In the genomic region with DNA sequence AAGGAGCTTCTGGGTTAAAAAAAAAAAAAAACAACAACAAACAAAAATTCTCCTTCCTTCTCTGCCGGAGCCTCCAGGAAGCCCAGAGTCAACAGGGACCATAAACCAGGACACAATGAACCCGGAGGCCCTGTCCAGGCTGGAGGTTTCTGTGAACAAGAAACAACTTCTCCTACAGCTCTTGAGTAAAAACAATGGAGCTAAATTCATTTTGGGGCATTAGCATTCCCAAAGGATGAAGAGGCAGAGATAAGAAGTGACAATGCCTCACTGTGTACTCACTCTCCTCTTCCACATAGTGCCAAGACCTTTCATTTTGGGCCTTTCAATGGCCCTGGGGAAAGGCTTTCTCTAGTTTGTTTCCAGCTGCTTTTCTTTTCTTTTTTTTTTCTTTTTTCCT, we compare ENCODE assay signal across 21 cellular contexts. TPM values are rescaled to one million over a fixed set of nuclear protein-coding genes. Genes with fewer than 3 reads are reported as not detected.
DNase-seq lines count a peak whose midpoint lies in the region; ATAC-seq and TF ChIP-seq lines count a peak whose summit lies in the region.
"Had no signal": no experiment of that assay in that cellular context is flagged by ENCODE, and none has a peak within 500 bp of the region (broad histone marks: within the 10 kb centered on the region; RNA-seq: fewer than 3 reads in every experiment).

No MANE protein-coding gene starts in this region.

- WGBS in IMR-90 (ENCODE audit: extremely low coverage in 2 of 2, insufficient read length in 1 of 2), 2 experiments = no CpG with 5 or more reads among the region's 2 CpGs
- WGBS in endodermal cell (ENCODE audit: insufficient coverage in 1 of 2, insufficient read length in 1 of 2), 2 experiments = 49% methylated on average over 2 of the region's 2 CpGs; no CpG with 5 or more reads in 1 of the 2 experiments

- H3K27me3 ChIP-seq in IMR-90 (ENCODE audit: control insufficient read depth, insufficient read depth, low read length) = no peaks in the 10 kb centered on the region
- H3K27me3 ChIP-seq in endodermal cell (ENCODE audit: control insufficient read depth, insufficient read depth, low read length, poor library complexity, severe bottlenecking) = no peaks in the 10 kb centered on the region
- H3K27me3 ChIP-seq: adrenal gland had no signal

- no peak overlapping the region for H2BK5ac ChIP-seq in IMR-90 (ENCODE audit: low read depth, low read length, poor library complexity, severe bottlenecking)

- H3K4me2 ChIP-seq in IMR-90 (ENCODE audit: low read depth, low read length) = no peak overlapping the region

- H3K14ac ChIP-seq in IMR-90 (replicated peaks; ENCODE audit: low read depth, low read length) = no peak overlapping the region

- TF ChIP-seq RAD21 in IMR-90 (IDR thresholded peaks at IDR 0.05; ENCODE audit: low read length) = no peak

- H2AFZ ChIP-seq in IMR-90 (replicated peaks; ENCODE audit: low read length, poor library complexity) = no peak overlapping the region

- in situ Hi-C loops in IMR-90 (cut with MboI; ENCODE audit: low sequenced_read_pairs) = no loop called here

- DNase-seq in IMR-90 = peak; percentile 49
- DNase-seq in endodermal cell = peak; percentile 47
- no peak for DNase-seq in neural crest cell (ENCODE audit: low read depth, low spot score)
- no peak for DNase-seq in OCI-M2 (lab: John Stamatoyannopoulos, UW; ENCODE audit: unreplicated experiment)
- DNase-seq in activated naive CD4-positive, alpha-beta T cell treated with anti-CD3 and anti-CD28 coated beads, Interleukin-2, amount 50 U/mL, for 72 hours (ENCODE audit: low spot score in 2 of 2) = no peak
- DNase-seq in chondrocyte (ENCODE audit: low spot score) = no peak
- DNase-seq: activated CD4-positive, alpha-beta T cell treated with anti-CD3 and anti-CD28 coated beads, Interleukin-2, amount 50 U/mL, for 1 hour; activated T-cell treated with anti-CD3 and anti-CD28 coated beads, Interleukin-2, amount 50 U/mL, for 72 hours; adrenal gland; dermis blood vessel endothelial cell; hypothalamus; Kasumi-1; lower lobe of right lung; NCI-H146; stimulated activated naive CD4-positive, alpha-beta T cell; T-helper 9 cell had no signal

- no TSS peak for BruUV-seq in IMR-90 (replicated peaks; lab: Mats Ljungman, UMichigan)

- H4K91ac ChIP-seq in IMR-90 (ENCODE audit: insufficient read depth, low read depth, low read length) = no peak overlapping the region

- no peak for TF ChIP-seq POLR2A in IMR-90 (IDR thresholded peaks at IDR 0.05; ENCODE audit: low read depth, low read length)

- no peak overlapping the region for H3K4ac ChIP-seq in IMR-90 (ENCODE audit: low read depth, low read length)

- H2AK9ac ChIP-seq in IMR-90 (replicated peaks; ENCODE audit: low read depth, low read length, poor library complexity) = no peak overlapping the region

- no peaks in the 10 kb centered on the region for H4K20me1 ChIP-seq in IMR-90 (ENCODE audit: insufficient read depth, low read length)

- dilution Hi-C loops in IMR-90 (cut with HindIII; ENCODE audit: low sequenced_read_pairs, unreplicated experiment) = no loop called here

- no peaks in the 10 kb centered on the region; the same call in 1 of the 2 replicates for H3K9me1 ChIP-seq in IMR-90 (ENCODE audit: insufficient read depth, low read length)

- H3K9me3 ChIP-seq in IMR-90 (ENCODE audit: control insufficient read depth, insufficient read depth, low read length) (no peaks in the 10 kb centered on the region), endodermal cell (ENCODE audit: control insufficient read depth, low read length) (no peaks in the 10 kb centered on the region)
- H3K9me3 ChIP-seq: adrenal gland, lower lobe of right lung had no signal

- H3K27ac Mint-ChIP-seq in endodermal cell (peak overlapping the region; percentile 69), neural crest cell (ENCODE audit: unreplicated experiment) (no peak overlapping the region), chondrocyte (ENCODE audit: unreplicated experiment) (no peak overlapping the region)
- no peak overlapping the region for H3K27ac Mint-ChIP-seq in activated naive CD4-positive, alpha-beta T cell treated with anti-CD3 and anti-CD28 coated beads, Interleukin-2, amount 50 U/mL, for 72 hours
- H3K27ac Mint-ChIP-seq: activated T-cell treated with anti-CD3 and anti-CD28 coated beads, Interleukin-2, amount 50 U/mL, for 72 hours had no signal

- intact Hi-C loops in IMR-90 (cut with micrococcal nuclease) = no loop called here

- H3K4me1 ChIP-seq in IMR-90 (ENCODE audit: control insufficient read depth, insufficient read depth, low read length) = peaks cover 5% of the 10 kb centered on the region
- H3K4me1 ChIP-seq in endodermal cell (ENCODE audit: control insufficient read depth, insufficient read depth, low read length) = peaks cover 9% of the 10 kb centered on the region
- H3K4me1 ChIP-seq: adrenal gland had no signal

- peaks cover 29% of the 10 kb centered on the region for H3K4me1 Mint-ChIP-seq in endodermal cell
- peaks cover 22% of the 10 kb centered on the region for H3K4me1 Mint-ChIP-seq in neural crest cell
- no peaks in the 10 kb centered on the region for H3K4me1 Mint-ChIP-seq in chondrocyte (ENCODE audit: low read depth)

- H3K27ac ChIP-seq in C4-2B (peak overlapping the region; percentile 59), IMR-90 (ENCODE audit: insufficient read depth, low read length) (no peak overlapping the region), endodermal cell (ENCODE audit: low read depth, low read length) (peak overlapping the region; percentile 67)
- H3K27ac ChIP-seq: adrenal gland, HL-60, lower lobe of right lung, RWPE1, skin epidermis had no signal

- no peak overlapping the region for H3K9ac ChIP-seq in IMR-90 (ENCODE audit: low read depth, low read length)
- peak overlapping the region; percentile 17 for H3K9ac ChIP-seq in endodermal cell (ENCODE audit: extremely low read depth, low read length, poor library complexity, severe bottlenecking)

- CTCF ChIA-PET in IMR-90 (lab: Yijun Ruan, JAX) = interaction anchor here (0.6 kb wide), 1 partner anchor 33 kb away, joined by 8 read pairs; no protein-coding TSS in a partner anchor

- H2BK120ac ChIP-seq in IMR-90 (ENCODE audit: low read depth, low read length) = no peak overlapping the region

- no peak overlapping the region for H2AK5ac ChIP-seq in IMR-90 (ENCODE audit: low read depth, low read length)

- ATAC-seq in IMR-90 (ENCODE audit: low read depth) = no peak; the same call in 1 of the 2 replicates
- ATAC-seq in GM21717 (IDR thresholded peaks at IDR 0.05; ENCODE audit: unreplicated experiment) = no peak
- ATAC-seq in activated naive CD4-positive, alpha-beta T cell treated with anti-CD3 and anti-CD28 coated beads, Interleukin-2, amount 50 U/mL, for 72 hours = no peak
- ATAC-seq: activated T-cell treated with anti-CD3 and anti-CD28 coated beads, Interleukin-2, amount 50 U/mL, for 72 hours; lower lobe of right lung had no signal

- H4K5ac ChIP-seq in IMR-90 (ENCODE audit: low read depth, low read length) = no peak overlapping the region

- H3K18ac ChIP-seq in IMR-90 (ENCODE audit: low read depth, low read length) = no peak overlapping the region

- POLR2A ChIA-PET in IMR-90 (lab: Charles Lee; ENCODE audit: unreplicated experiment) = interaction anchor here (0.6 kb wide), 1 partner anchor 101 kb away, joined by 3 read pairs; no protein-coding TSS in a partner anchor

- 0 out of 4 replicates have a peak, but pooled peaks cover 0 to 4% of the 10 kb centered on the region in 2 experiments for H3K79me1 ChIP-seq in IMR-90 (ENCODE audit: low read depth in 1 of 2, low read length in 2 of 2)

- no peak overlapping the region for H2BK15ac ChIP-seq in IMR-90 (ENCODE audit: low read depth, low read length)

- H4K8ac ChIP-seq in IMR-90 (ENCODE audit: low read depth in 2 of 2, low read length in 2 of 2) = no peak overlapping the region

- peaks cover 2% of the 10 kb centered on the region; the same call in 1 of the 2 replicates for H3K36me3 ChIP-seq in IMR-90 (ENCODE audit: control insufficient read depth, insufficient read depth, low read length)
- H3K36me3 ChIP-seq in endodermal cell (ENCODE audit: control insufficient read depth, insufficient read depth, low read length) = peaks cover 40% of the 10 kb centered on the region
- H3K36me3 ChIP-seq: adrenal gland, lower lobe of right lung had no signal

- TF ChIP-seq CTCF in C4-2B (conservative IDR thresholded peaks at IDR 0.05) = no peak
- no peak for TF ChIP-seq CTCF in IMR-90 (conservative IDR thresholded peaks at IDR 0.05; ENCODE audit: low read depth, low read length)
- no peak for TF ChIP-seq CTCF in endodermal cell (conservative IDR thresholded peaks at IDR 0.05)
- TF ChIP-seq CTCF in neural crest cell (conservative IDR thresholded peaks at IDR 0.05) = no peak
- TF ChIP-seq CTCF in chondrocyte (IDR thresholded peaks at IDR 0.05) = no peak

- H3K27me3 Mint-ChIP-seq in endodermal cell (ENCODE audit: insufficient read depth) = no peaks in the 10 kb centered on the region
- peaks cover 2% of the 10 kb centered on the region for H3K27me3 Mint-ChIP-seq in neural crest cell (ENCODE audit: low read depth)
- no peaks in the 10 kb centered on the region for H3K27me3 Mint-ChIP-seq in chondrocyte (ENCODE audit: low read depth)

- H3K36me3 Mint-ChIP-seq in endodermal cell (ENCODE audit: low read depth) (peaks cover 38% of the 10 kb centered on the region), neural crest cell (ENCODE audit: low read depth) (no peaks in the 10 kb centered on the region), chondrocyte (ENCODE audit: low read depth) (no peaks in the 10 kb centered on the region)
- H3K36me3 Mint-ChIP-seq in activated naive CD4-positive, alpha-beta T cell treated with anti-CD3 and anti-CD28 coated beads, Interleukin-2, amount 50 U/mL, for 72 hours = no peaks in the 10 kb centered on the region

- H3K4me3 ChIP-seq in IMR-90 (ENCODE audit: insufficient read depth, low read depth, low read length) (no peak overlapping the region), endodermal cell (ENCODE audit: low read length) (peak overlapping the region; percentile 69)
- H3K4me3 ChIP-seq: adrenal gland, lower lobe of right lung, skin epidermis had no signal

- no peak overlapping the region for H3K56ac ChIP-seq in IMR-90 (ENCODE audit: extremely low read depth, insufficient read depth, low read length)

- no peak overlapping the region for H3K23ac ChIP-seq in IMR-90 (ENCODE audit: low read depth, low read length)

- H3K9me3 Mint-ChIP-seq in endodermal cell (no peaks in the 10 kb centered on the region), neural crest cell (no peaks in the 10 kb centered on the region), chondrocyte (ENCODE audit: low read depth) (no peaks in the 10 kb centered on the region)
- H3K9me3 Mint-ChIP-seq in activated naive CD4-positive, alpha-beta T cell treated with anti-CD3 and anti-CD28 coated beads, Interleukin-2, amount 50 U/mL, for 72 hours = no peaks in the 10 kb centered on the region
- H3K9me3 Mint-ChIP-seq: activated T-cell treated with anti-CD3 and anti-CD28 coated beads, Interleukin-2, amount 50 U/mL, for 72 hours had no signal

- no peak overlapping the region for H2BK20ac ChIP-seq in IMR-90 (ENCODE audit: low read depth, low read length)

- H3K4me3 Mint-ChIP-seq in endodermal cell = no peak overlapping the region
- H3K4me3 Mint-ChIP-seq in neural crest cell = peak overlapping the region; percentile 3
- H3K4me3 Mint-ChIP-seq in chondrocyte (ENCODE audit: unreplicated experiment) = no peak overlapping the region
- H3K4me3 Mint-ChIP-seq: activated T-cell treated with anti-CD3 and anti-CD28 coated beads, Interleukin-2, amount 50 U/mL, for 72 hours had no signal

RNA-seq across cellular contexts. Expression of a gene that starts 9.0 kb away (rescaled TPM):
- total RNA-seq in IMR-90 (2012; rRNA removed) = 2.2 and 2.3 TPM in 2 replicates
- polyA plus RNA-seq in IMR-90 (2012; rRNA removed) = 3.1 and 4.0 TPM in 2 replicates
- polyA plus RNA-seq in IMR-90 (2012; cell fraction: cytosol; rRNA removed) = 2.3 and 2.6 TPM in 2 replicates
- 2.0 and 5.9 TPM in 2 replicates for polyA plus RNA-seq in IMR-90 (2012; cell fraction: nucleus; rRNA removed; ENCODE audit: low replicate concordance)
- total RNA-seq in endodermal cell = 10 to 100 TPM; 52.0 to 53.2 TPM
- 23.2 TPM for polyA plus RNA-seq in endodermal cell (2013, experiment 1 of 2)
- polyA plus RNA-seq in endodermal cell (2013, experiment 2 of 2) = 23.2 TPM
- total RNA-seq in neural crest cell = 10.2 and 11.3 TPM in 2 replicates
- total RNA-seq in activated naive CD4-positive, alpha-beta T cell treated with anti-CD3 and anti-CD28 coated beads, Interleukin-2, amount 50 U/mL, for 72 hours = 1 to 10 TPM; 2.0 to 4.7 TPM
- total RNA-seq in chondrocyte = 5.4 to 8.5 TPM (median 6.5 TPM) in 3 replicates

RNA-seq across cellular contexts. Expression of a gene that starts 25.3 kb away (rescaled TPM):
- total RNA-seq in IMR-90 (2012; rRNA removed) (7.5 and 8.3 TPM in 2 replicates), endodermal cell (10 to 100 TPM; 10.1 to 11.2 TPM), neural crest cell (12.9 TPM in 2 replicates), chondrocyte (6.3 to 8.7 TPM (median 7.1 TPM) in 3 replicates)
- polyA plus RNA-seq in IMR-90 (2012; rRNA removed) = 5.1 and 6.6 TPM in 2 replicates
- polyA plus RNA-seq in IMR-90 (2012; cell fraction: cytosol; rRNA removed) = 1.8 and 2.0 TPM in 2 replicates
- 5.0 and 12.0 TPM in 2 replicates for polyA plus RNA-seq in IMR-90 (2012; cell fraction: nucleus; rRNA removed; ENCODE audit: low replicate concordance)
- 10.5 TPM for polyA plus RNA-seq in endodermal cell (2013, experiment 1 of 2)
- 8.8 TPM for polyA plus RNA-seq in endodermal cell (2013, experiment 2 of 2)
- 10 to 100 TPM; 12.9 to 15.6 TPM for total RNA-seq in activated naive CD4-positive, alpha-beta T cell treated with anti-CD3 and anti-CD28 coated beads, Interleukin-2, amount 50 U/mL, for 72 hours

Comparison
In these comparisons a context has a peak if more than half of its experiments do, and no peak if none do; other contexts are left out.
1. DNase-seq: peak in IMR-90 (single experiment) and endodermal cell (single experiment); none in neural crest cell (single experiment), OCI-M2 (single experiment), activated naive CD4-positive, alpha-beta T cell treated with anti-CD3 and anti-CD28 coated beads, Interleukin-2, amount 50 U/mL, for 72 hours (0 of 2) and chondrocyte (single experiment).